In genomic region chr17:75981019-75981615, GRCh38 we compare ENCODE assay signal across 1 cellular context.
TF ChIP-seq lines count a peak whose summit lies in the region.

No MANE protein-coding gene starts in this region.

TF ChIP-seq in liver, 16 proteins besides CTCF, POLR2A, EP300 and RAD21 (continued from another document):
- TF ChIP-seq, protein P1, sequence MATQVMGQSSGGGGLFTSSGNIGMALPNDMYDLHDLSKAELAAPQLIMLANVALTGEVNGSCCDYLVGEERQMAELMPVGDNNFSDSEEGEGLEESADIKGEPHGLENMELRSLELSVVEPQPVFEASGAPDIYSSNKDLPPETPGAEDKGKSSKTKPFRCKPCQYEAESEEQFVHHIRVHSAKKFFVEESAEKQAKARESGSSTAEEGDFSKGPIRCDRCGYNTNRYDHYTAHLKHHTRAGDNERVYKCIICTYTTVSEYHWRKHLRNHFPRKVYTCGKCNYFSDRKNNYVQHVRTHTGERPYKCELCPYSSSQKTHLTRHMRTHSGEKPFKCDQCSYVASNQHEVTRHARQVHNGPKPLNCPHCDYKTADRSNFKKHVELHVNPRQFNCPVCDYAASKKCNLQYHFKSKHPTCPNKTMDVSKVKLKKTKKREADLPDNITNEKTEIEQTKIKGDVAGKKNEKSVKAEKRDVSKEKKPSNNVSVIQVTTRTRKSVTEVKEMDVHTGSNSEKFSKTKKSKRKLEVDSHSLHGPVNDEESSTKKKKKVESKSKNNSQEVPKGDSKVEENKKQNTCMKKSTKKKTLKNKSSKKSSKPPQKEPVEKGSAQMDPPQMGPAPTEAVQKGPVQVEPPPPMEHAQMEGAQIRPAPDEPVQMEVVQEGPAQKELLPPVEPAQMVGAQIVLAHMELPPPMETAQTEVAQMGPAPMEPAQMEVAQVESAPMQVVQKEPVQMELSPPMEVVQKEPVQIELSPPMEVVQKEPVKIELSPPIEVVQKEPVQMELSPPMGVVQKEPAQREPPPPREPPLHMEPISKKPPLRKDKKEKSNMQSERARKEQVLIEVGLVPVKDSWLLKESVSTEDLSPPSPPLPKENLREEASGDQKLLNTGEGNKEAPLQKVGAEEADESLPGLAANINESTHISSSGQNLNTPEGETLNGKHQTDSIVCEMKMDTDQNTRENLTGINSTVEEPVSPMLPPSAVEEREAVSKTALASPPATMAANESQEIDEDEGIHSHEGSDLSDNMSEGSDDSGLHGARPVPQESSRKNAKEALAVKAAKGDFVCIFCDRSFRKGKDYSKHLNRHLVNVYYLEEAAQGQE (IDR thresholded peaks at IDR 0.05): no peak
- TF ChIP-seq NR2F2 (IDR thresholded peaks at IDR 0.05) (no peak), JUND (IDR thresholded peaks at IDR 0.05) (no peak), YY1 (IDR thresholded peaks at IDR 0.05) (no peak), RXRA (IDR thresholded peaks at IDR 0.05) (no peak), HNF4G (IDR thresholded peaks at IDR 0.05) (no peak)
